8 cellular contexts compared by ENCODE assay signal in the genomic region with DNA sequence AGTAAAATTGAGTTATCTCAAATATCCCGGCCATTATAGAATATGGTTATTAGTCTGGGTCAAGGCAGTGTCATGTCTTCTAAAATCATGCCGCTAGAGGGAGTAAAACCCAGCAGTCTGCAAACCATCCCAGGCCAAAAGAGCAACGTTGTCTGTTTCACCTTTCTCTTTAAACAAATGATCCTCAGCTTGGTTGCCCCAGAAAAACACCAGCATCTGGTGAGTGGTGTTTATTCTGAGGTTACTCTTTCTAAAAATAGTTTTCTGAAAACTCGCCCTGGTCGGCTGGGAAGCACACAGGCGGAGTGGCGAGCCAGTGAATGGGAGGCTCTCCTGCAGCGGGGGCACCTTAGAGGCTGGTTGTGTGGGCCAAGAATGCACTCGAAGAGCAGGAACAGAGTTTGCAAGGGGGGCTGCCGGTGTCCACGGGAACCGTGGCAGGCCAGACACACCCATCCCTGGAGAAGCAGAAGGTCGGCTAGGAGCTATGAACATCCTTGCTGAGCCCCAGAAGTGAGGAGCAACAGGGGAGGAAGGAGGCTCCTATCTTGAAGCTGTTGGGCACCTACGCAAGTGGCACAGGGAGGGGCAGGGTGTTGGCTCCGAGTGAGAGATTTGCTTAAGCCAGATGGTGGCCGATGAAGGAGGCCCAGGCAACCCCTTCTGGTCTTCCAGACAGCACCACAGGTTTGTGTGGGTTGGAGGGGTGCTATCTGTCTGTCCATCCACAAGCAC.
DNase-seq lines count a peak whose midpoint lies in the region; TF ChIP-seq lines count a peak whose summit lies in the region.

No MANE protein-coding gene starts in this region.

- peak; percentile 94 for DNase-seq in DMS153 (lab: John Stamatoyannopoulos, UW)
- DNase-seq in GM20000 (ENCODE audit: low spot score) = peak; percentile 70
- DNase-seq in HK-2 (ENCODE audit: unreplicated experiment) = peak; percentile 37
- DNase-seq in OCI-M1 (lab: John Stamatoyannopoulos, UW) = peak; percentile 72
- peak; percentile 75 for DNase-seq in activated T-cell treated with anti-CD3 and anti-CD28 coated beads, Interleukin-2, amount 50 U/mL, for 1 hour
- DNase-seq in fibroblast of gingiva (ENCODE audit: low read depth) = peak; percentile 84
- peak; percentile 55 for DNase-seq in neural crest cell (ENCODE audit: low read depth, low spot score)
- DNase-seq in substantia nigra (lab: John Stamatoyannopoulos, UW) = peak in 27 of 49 donors; percentile 3 to 47 (median 18)

- TF ChIP-seq CTCF in GM20000 (IDR thresholded peaks at IDR 0.05; ENCODE audit: extremely low read depth, missing control alignments) = peak; percentile 53
- peak; percentile 93 for TF ChIP-seq CTCF in neural crest cell (conservative IDR thresholded peaks at IDR 0.05)

- H3K27ac ChIP-seq in substantia nigra (ENCODE audit: low read depth, low read length, poor library complexity, severe bottlenecking) = no peak overlapping the region

- peaks cover 44% of the 10 kb centered on the region for H3K4me1 Mint-ChIP-seq in neural crest cell

- no peaks in the 10 kb centered on the region for H3K36me3 Mint-ChIP-seq in neural crest cell (ENCODE audit: low read depth)

- no peak overlapping the region for H3K27ac Mint-ChIP-seq in neural crest cell (ENCODE audit: unreplicated experiment)

- no peak overlapping the region for H3K4me3 Mint-ChIP-seq in neural crest cell

- peaks cover 8% of the 10 kb centered on the region for H3K27me3 Mint-ChIP-seq in neural crest cell (ENCODE audit: low read depth)

- H3K9me3 Mint-ChIP-seq in neural crest cell = no peaks in the 10 kb centered on the region

Comparison
In these comparisons a context has a peak if more than half of its experiments do, and no peak if none do; other contexts are left out.
1. DNase-seq: peak in every context shown above with its lines; median percentile 94 in DMS153; 84 in fibroblast of gingiva; 75 in activated T-cell treated with anti-CD3 and anti-CD28 coated beads, Interleukin-2, amount 50 U/mL, for 1 hour; 72 in OCI-M1; 70 in GM20000; 55 in neural crest cell; 37 in HK-2; 18 in substantia nigra.